ENCODE assay signal across 1 cellular context in genomic region chr20:45405566-45406259, GRCh38.
TF ChIP-seq lines count a peak whose summit lies in the region.

No MANE protein-coding gene starts in this region.

TF ChIP-seq in HepG2, 621 proteins besides CTCF, POLR2A, EP300 and RAD21 (continued from another document and continues in another):
- TF ChIP-seq RELA (CRISPR knock-in tag; IDR thresholded peaks at IDR 0.05), result no peak; the same call in 1 of the 2 replicates
- no peak for TF ChIP-seq NONO (IDR thresholded peaks at IDR 0.05)
- TF ChIP-seq NONO (CRISPR knock-in tag; conservative IDR thresholded peaks at IDR 0.05), result no peak
- TF ChIP-seq SNAI1 (CRISPR knock-in tag; IDR thresholded peaks at IDR 0.05; ENCODE audit: borderline replicate concordance), result 0 out of 2 replicates have a peak, but pooled peaks have one; percentile 56
- no peak for TF ChIP-seq ZC3H13 (CRISPR knock-in tag; IDR thresholded peaks at IDR 0.05)
- no peak for TF ChIP-seq ETV6 (CRISPR knock-in tag; conservative IDR thresholded peaks at IDR 0.05)
- no peak; the same call in 1 of the 2 replicates for TF ChIP-seq ZBTB39 (CRISPR knock-in tag; IDR thresholded peaks at IDR 0.05)
- no peak for TF ChIP-seq ZNF24 (IDR thresholded peaks at IDR 0.05)
- no peak for TF ChIP-seq ZNF263 (CRISPR knock-in tag; IDR thresholded peaks at IDR 0.05)
- no peak for TF ChIP-seq ZNF703 (CRISPR knock-in tag; IDR thresholded peaks at IDR 0.05; ENCODE audit: borderline replicate concordance)
- TF ChIP-seq HES4 (CRISPR knock-in tag; IDR thresholded peaks at IDR 0.05; ENCODE audit: borderline replicate concordance), result no peak
- no peak for TF ChIP-seq ZSCAN5A (CRISPR knock-in tag; IDR thresholded peaks at IDR 0.05; ENCODE audit: borderline replicate concordance)
- no peak for TF ChIP-seq ZNF30 (CRISPR knock-in tag; IDR thresholded peaks at IDR 0.05)
- TF ChIP-seq ZNF225 (CRISPR knock-in tag; IDR thresholded peaks at IDR 0.05), result no peak; the same call in 1 of the 2 replicates
- no peak for TF ChIP-seq NCOA2 (CRISPR knock-in tag; IDR thresholded peaks at IDR 0.05)
- TF ChIP-seq ZNF275 (CRISPR knock-in tag; IDR thresholded peaks at IDR 0.05; ENCODE audit: borderline replicate concordance), result peak; percentile 62; the same call in 1 of the 2 replicates
- TF ChIP-seq ZNF292 (CRISPR knock-in tag; IDR thresholded peaks at IDR 0.05; ENCODE audit: borderline replicate concordance, low read depth), result no peak
- peak; percentile 51; the same call in 1 of the 2 replicates for TF ChIP-seq ATF7-NPFF (CRISPR knock-in tag; IDR thresholded peaks at IDR 0.05; ENCODE audit: low read depth)
- TF ChIP-seq ZBTB3 (CRISPR knock-in tag; IDR thresholded peaks at IDR 0.05; ENCODE audit: borderline replicate concordance, low read depth), result no peak
- no peak for TF ChIP-seq ZBTB7A (CRISPR knock-in tag; IDR thresholded peaks at IDR 0.05)
- no peak for TF ChIP-seq CHD4 (IDR thresholded peaks at IDR 0.05; ENCODE audit: borderline replicate concordance, low read length)
- no peak for TF ChIP-seq USF2 (IDR thresholded peaks at IDR 0.05; ENCODE audit: low read depth, low read length)
- TF ChIP-seq USF2 (CRISPR knock-in tag; IDR thresholded peaks at IDR 0.05; ENCODE audit: borderline replicate concordance), result no peak
- no peak for TF ChIP-seq SETDB1 (CRISPR knock-in tag; IDR thresholded peaks at IDR 0.05; ENCODE audit: borderline replicate concordance)
- peak; percentile 8; the same call in 1 of the 2 replicates for TF ChIP-seq ZIK1 (CRISPR knock-in tag; IDR thresholded peaks at IDR 0.05; ENCODE audit: borderline replicate concordance, low read depth)
- no peak for TF ChIP-seq E2F2 (CRISPR knock-in tag; IDR thresholded peaks at IDR 0.05; ENCODE audit: borderline replicate concordance)
- TF ChIP-seq SOX6 (IDR thresholded peaks at IDR 0.05), result no peak
- peak; percentile 44; the same call in 1 of the 2 replicates for TF ChIP-seq SOX6 (CRISPR knock-in tag; IDR thresholded peaks at IDR 0.05)
- TF ChIP-seq GLMP (CRISPR knock-in tag; IDR thresholded peaks at IDR 0.05; ENCODE audit: borderline replicate concordance), result no peak
- no peak for TF ChIP-seq SRSF4 (IDR thresholded peaks at IDR 0.05; ENCODE audit: low read depth, low read length, poor library complexity, severe bottlenecking)
- TF ChIP-seq DNMT1 (CRISPR knock-in tag; IDR thresholded peaks at IDR 0.05), result no peak
- TF ChIP-seq HIVEP1 (CRISPR knock-in tag; IDR thresholded peaks at IDR 0.05), result peak; percentile 82; the same call in 1 of the 2 replicates
- TF ChIP-seq NFKB2 (CRISPR knock-in tag; IDR thresholded peaks at IDR 0.05; ENCODE audit: borderline replicate concordance), result peak; percentile 12; the same call in 1 of the 2 replicates
- no peak for TF ChIP-seq ATF5 (CRISPR knock-in tag; IDR thresholded peaks at IDR 0.05; ENCODE audit: low read depth)
- no peak for TF ChIP-seq ZNF17 (CRISPR knock-in tag; IDR thresholded peaks at IDR 0.05)
- TF ChIP-seq NR2C2 (CRISPR knock-in tag; IDR thresholded peaks at IDR 0.05; ENCODE audit: borderline replicate concordance), result no peak
- no peak for TF ChIP-seq ATF7 (IDR thresholded peaks at IDR 0.05)
- no peak for TF ChIP-seq ATF7 (CRISPR knock-in tag; IDR thresholded peaks at IDR 0.05)
- no peak for TF ChIP-seq ARID2 (CRISPR knock-in tag; IDR thresholded peaks at IDR 0.05; ENCODE audit: borderline replicate concordance)
- TF ChIP-seq DMTF1 (CRISPR knock-in tag; IDR thresholded peaks at IDR 0.05), result no peak
- no peak for TF ChIP-seq ZNF362 (CRISPR knock-in tag; IDR thresholded peaks at IDR 0.05; ENCODE audit: borderline replicate concordance)
- TF ChIP-seq ZKSCAN8 (CRISPR knock-in tag; IDR thresholded peaks at IDR 0.05; ENCODE audit: borderline replicate concordance), result no peak
- no peak for TF ChIP-seq ZNF567 (CRISPR knock-in tag; IDR thresholded peaks at IDR 0.05; ENCODE audit: borderline replicate concordance)
- TF ChIP-seq BCL3 (CRISPR knock-in tag; IDR thresholded peaks at IDR 0.05), result 0 out of 2 replicates have a peak, but pooled peaks have one; percentile 36
- TF ChIP-seq UBTF (CRISPR knock-in tag; IDR thresholded peaks at IDR 0.05), result no peak
- TF ChIP-seq ZNF576 (CRISPR knock-in tag; IDR thresholded peaks at IDR 0.05), result 0 out of 2 replicates have a peak, but pooled peaks have one; percentile 35
- no peak for TF ChIP-seq HMGA1 (CRISPR knock-in tag; conservative IDR thresholded peaks at IDR 0.05)
- no peak for TF ChIP-seq ZMAT3 (CRISPR knock-in tag; conservative IDR thresholded peaks at IDR 0.05)
